1 cellular context compared by ENCODE assay signal in genomic region chr3:141201122-141201521, GRCh38.
TF ChIP-seq lines count a peak whose summit lies in the region.

No MANE protein-coding gene starts in this region.

TF ChIP-seq in WTC11, 78 proteins besides CTCF, POLR2A, EP300 and RAD21 (continued from another document):
- TF ChIP-seq ZMAT4 (CRISPR knock-in tag; IDR thresholded peaks at IDR 0.05) (no peak), ZNF219 (CRISPR knock-in tag; IDR thresholded peaks at IDR 0.05; ENCODE audit: borderline replicate concordance) (no peak), IRF1 (CRISPR knock-in tag; IDR thresholded peaks at IDR 0.05) (no peak), PREB (CRISPR knock-in tag; IDR thresholded peaks at IDR 0.05; ENCODE audit: borderline replicate concordance) (no peak)
